ENCODE assay signal across 2 cellular contexts in the genomic region with DNA sequence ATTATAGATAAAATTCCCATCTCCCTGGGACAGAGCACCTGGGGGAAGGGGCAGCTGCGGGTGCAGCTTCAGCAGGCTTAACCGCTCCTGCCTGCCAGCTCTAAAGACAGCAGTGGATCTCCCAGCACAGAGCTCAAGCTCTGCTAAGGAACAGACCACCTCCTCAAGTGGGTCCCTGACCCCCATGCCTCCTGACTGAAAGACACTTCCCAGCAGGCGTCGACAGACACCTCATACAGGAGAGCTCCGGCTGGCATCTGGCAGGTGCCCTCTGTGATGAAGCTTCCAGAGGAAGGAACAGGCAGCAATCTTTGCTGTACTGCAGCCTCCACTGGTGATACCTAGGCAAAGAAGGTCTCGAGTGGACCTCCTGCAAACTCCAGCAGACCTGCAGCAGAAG. TPM values are rescaled to one million over a fixed set of nuclear protein-coding genes. Genes with fewer than 3 reads are reported as not detected.
"Had no signal": no experiment of that assay in that cellular context is flagged by ENCODE, and none has a peak within 500 bp of the region (broad histone marks: within the 10 kb centered on the region; RNA-seq: fewer than 3 reads in every experiment).

No MANE protein-coding gene starts in this region.

RNA-seq across cellular contexts. Expression of a gene that starts 51.9 kb away (rescaled TPM):
- total RNA-seq: G401, GM12878 had no signal
